Comparison of ENCODE assay signal across 22 cellular contexts in the genomic region with DNA sequence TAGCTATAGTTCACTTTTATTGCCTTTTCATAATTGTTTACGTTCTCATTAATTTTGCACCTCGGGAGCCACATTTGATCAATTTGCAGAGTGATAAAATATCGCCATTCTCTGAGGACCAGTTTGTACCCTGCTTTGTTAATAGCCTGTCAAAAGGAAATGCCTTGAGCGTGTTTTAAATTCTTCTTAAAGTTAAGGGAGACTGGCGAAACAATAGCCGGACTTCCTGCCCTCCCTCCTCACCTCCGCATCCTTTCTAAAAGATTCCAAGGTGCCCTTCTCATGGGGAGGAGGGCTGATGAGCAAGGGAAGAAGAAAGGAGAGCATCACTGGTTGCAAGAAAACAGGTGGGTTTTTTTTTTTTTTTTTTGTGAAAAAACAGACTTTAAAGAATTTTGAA.
"Had no signal": no experiment of that assay in that cellular context is flagged by ENCODE, and none has a peak within 500 bp of the region (broad histone marks: within the 10 kb centered on the region; RNA-seq: fewer than 3 reads in every experiment).

No MANE protein-coding gene starts in this region.

- H3K36me3 ChIP-seq: adrenal gland, cardiac muscle cell, esophagus squamous epithelium, thoracic aorta had no signal

- H3K27ac ChIP-seq: adrenal gland, body of pancreas, cardiac muscle cell, esophagus squamous epithelium, skin epidermis, thoracic aorta had no signal

- H3K4me1 ChIP-seq: adrenal gland, body of pancreas had no signal

- ATAC-seq: body of pancreas; mucosa of descending colon; natural killer cell treated with Interleukin-12 subunit alpha and Interleukin-12 subunit beta and Interleukin-15 and Interleukin-18, amount 100 ng/mL, for 72 hours; sciatic nerve; T-cell had no signal

- DNase-seq: activated CD4-positive, alpha-beta T cell treated with anti-CD3 and anti-CD28 coated beads for 4 hours; activated CD4-positive, alpha-beta T cell treated with anti-CD3 and anti-CD28 coated beads, Interleukin-2, amount 50 U/mL, for 48 hours; activated CD8-positive, alpha-beta memory T cell treated with anti-CD3 and anti-CD28 coated beads for 24 hours; activated effector memory CD4-positive, alpha-beta T cell treated with anti-CD3 and anti-CD28 coated beads, Interleukin-2, amount 50 U/mL, for 16 hours; activated naive CD4-positive, alpha-beta T cell treated with anti-CD3 and anti-CD28 coated beads for 36 hours; activated naive CD8-positive, alpha-beta T cell treated with anti-CD3 and anti-CD28 coated beads for 36 hours; adrenal gland; aorta; body of pancreas; cortex of kidney; esophagus squamous epithelium; hypothalamus; mucosa of descending colon; stimulated activated CD4-positive, alpha-beta T cell treated with anti-CD3 and anti-CD28 coated beads, Interleukin-12 subunit alpha, Interleukin-12 subunit beta, amount 100 ng/mL, for 4 hours; stimulated activated CD4-positive, alpha-beta T cell treated with anti-CD3 and anti-CD28 coated beads, Interleukin-4, amount 100 ng/mL, for 1 hour; T-cell; trophoblast cell had no signal

- H3K4me3 ChIP-seq: adrenal gland, body of pancreas, cardiac muscle cell, esophagus squamous epithelium, mucosa of descending colon, skin epidermis, thoracic aorta had no signal

- H3K9me3 ChIP-seq: adrenal gland, body of pancreas, esophagus squamous epithelium, mucosa of descending colon, thoracic aorta had no signal

- H3K27me3 ChIP-seq: adrenal gland, body of pancreas, cardiac muscle cell had no signal
